ENCODE assay signal across 9 cellular contexts in genomic region chr15:84685304-84685703, GRCh38. TPM values are rescaled to one million over a fixed set of nuclear protein-coding genes. Genes with fewer than 3 reads are reported as not detected.
DNase-seq lines count a peak whose midpoint lies in the region; ATAC-seq and TF ChIP-seq lines count a peak whose summit lies in the region.
"Had no signal": no experiment of that assay in that cellular context is flagged by ENCODE, and none has a peak within 500 bp of the region (broad histone marks: within the 10 kb centered on the region; RNA-seq: fewer than 3 reads in every experiment).

No MANE protein-coding gene starts in this region.

- H3K4me3 ChIP-seq in SK-N-SH (ENCODE audit: low read depth in 2 of 2, low read length in 1 of 2) (no peak overlapping the region), aorta (ENCODE audit: low read length in 2 of 2) (no peak overlapping the region)

- CTCF ChIA-PET in SK-N-SH (lab: Yijun Ruan, JAX) = no interaction called here

- WGBS in SK-N-SH (ENCODE audit: low lambda C conversion rate) = 31% methylated on average over 5 of the region's 5 CpGs
- WGBS in aorta, 2 donors = 73 to 77% methylated on average over 5 of the region's 5 CpGs

- ATAC-seq in activated naive CD8-positive, alpha-beta T cell treated with anti-CD3 and anti-CD28 coated beads, Interleukin-2, amount 50 U/mL, for 24 hours = no peak
- ATAC-seq in aorta (ENCODE audit: low FRiP score) (no peak), GM18861 (IDR thresholded peaks at IDR 0.05; ENCODE audit: unreplicated experiment) (no peak), HG02870 (IDR thresholded peaks at IDR 0.05; ENCODE audit: unreplicated experiment) (no peak)
- ATAC-seq: activated CD8-positive, alpha-beta memory T cell treated with anti-CD3 and anti-CD28 coated beads, Interleukin-2, amount 10 ng/mL, durations not matched to agents 7 days and 5 days had no signal

- intact Hi-C loops in aorta (cut with DNase I) = no loop called here

- peaks cover 35% of the 10 kb centered on the region for H3F3A ChIP-seq in SK-N-SH (replicated peaks; ENCODE audit: insufficient read depth)

- no peak overlapping the region for H3K9ac ChIP-seq in SK-N-SH

- H3K36me3 Mint-ChIP-seq in activated naive CD8-positive, alpha-beta T cell treated with anti-CD3 and anti-CD28 coated beads for 36 hours = peaks cover 24% of the 10 kb centered on the region
- H3K36me3 Mint-ChIP-seq in activated naive CD8-positive, alpha-beta T cell treated with anti-CD3 and anti-CD28 coated beads, Interleukin-2, amount 50 U/mL, for 24 hours (ENCODE audit: low read depth) = peaks cover 39% of the 10 kb centered on the region

- peaks cover 4% of the 10 kb centered on the region; the same call in 1 of the 2 replicates for H4K20me1 ChIP-seq in SK-N-SH (ENCODE audit: insufficient read depth)

- H3K4me3 Mint-ChIP-seq in activated naive CD8-positive, alpha-beta T cell treated with anti-CD3 and anti-CD28 coated beads for 36 hours = no peak overlapping the region
- no peak overlapping the region for H3K4me3 Mint-ChIP-seq in activated naive CD8-positive, alpha-beta T cell treated with anti-CD3 and anti-CD28 coated beads, Interleukin-2, amount 50 U/mL, for 24 hours
- H3K4me3 Mint-ChIP-seq: activated CD8-positive, alpha-beta memory T cell treated with anti-CD3 and anti-CD28 coated beads, Interleukin-2, amount 10 ng/mL, durations not matched to agents 7 days and 5 days had no signal

- H3K36me3 ChIP-seq in SK-N-SH (replicated peaks in 1 of 2; ENCODE audit: control insufficient read depth in 1 of 2, insufficient read depth in 2 of 2, low read length in 1 of 2) = peaks cover 15 to 81% of the 10 kb centered on the region in 2 experiments
- H3K36me3 ChIP-seq in aorta (ENCODE audit: control insufficient read depth in 1 of 2, insufficient read depth in 2 of 2, low read length in 1 of 2) = peaks cover 0 to 3% of the 10 kb centered on the region in 2 donors

- peak overlapping the region; percentile 12 for H3K27ac Mint-ChIP-seq in activated naive CD8-positive, alpha-beta T cell treated with anti-CD3 and anti-CD28 coated beads for 36 hours
- no peak overlapping the region for H3K27ac Mint-ChIP-seq in activated naive CD8-positive, alpha-beta T cell treated with anti-CD3 and anti-CD28 coated beads, Interleukin-2, amount 50 U/mL, for 24 hours
- H3K27ac Mint-ChIP-seq: activated CD8-positive, alpha-beta memory T cell treated with anti-CD3 and anti-CD28 coated beads, Interleukin-2, amount 10 ng/mL, durations not matched to agents 7 days and 5 days had no signal

- H3K4me1 ChIP-seq in SK-N-SH (ENCODE audit: control insufficient read depth in 1 of 2, insufficient read depth in 2 of 2, low read depth in 1 of 2, low read length in 1 of 2) (peaks cover 0 to 4% of the 10 kb centered on the region in 2 experiments; a peak in 1 of 4 replicates), aorta (ENCODE audit: control insufficient read depth in 1 of 2, insufficient read depth in 2 of 2, low read length in 2 of 2) (no peaks in the 10 kb centered on the region)

- H3K4me2 ChIP-seq in SK-N-SH = no peak overlapping the region

- DNase-seq in activated naive CD8-positive, alpha-beta T cell treated with anti-CD3 and anti-CD28 coated beads for 36 hours = no peak
- DNase-seq in activated naive CD8-positive, alpha-beta T cell treated with anti-CD3 and anti-CD28 coated beads, Interleukin-2, amount 50 U/mL, for 24 hours = no peak
- DNase-seq in SK-N-SH = no peak
- peak; percentile 78 for DNase-seq in glomerular visceral epithelial cell (ENCODE audit: extremely low spot score)
- DNase-seq in aorta = peak; percentile 73 to 79
- no peak for DNase-seq in epidermal melanocyte (ENCODE audit: insufficient read length, low spot score)
- DNase-seq: activated CD8-positive, alpha-beta memory T cell treated with anti-CD3 and anti-CD28 coated beads, Interleukin-2, amount 10 ng/mL, durations not matched to agents 7 days and 5 days had no signal

- no peak overlapping the region for H2AFZ ChIP-seq in SK-N-SH (ENCODE audit: low read depth)

- H3K27me3 ChIP-seq in SK-N-SH (ENCODE audit: insufficient read depth) (no peaks in the 10 kb centered on the region), aorta (ENCODE audit: control insufficient read depth in 1 of 2, insufficient read depth in 2 of 2, low read length in 1 of 2) (no peaks in the 10 kb centered on the region)

- H3K9me3 ChIP-seq in SK-N-SH = no peaks in the 10 kb centered on the region
- no peaks in the 10 kb centered on the region for H3K9me3 ChIP-seq in aorta (ENCODE audit: control insufficient read depth, low read length)

- POLR2A ChIA-PET in SK-N-SH (lab: Yijun Ruan, JAX) = no interaction called here

- no peaks in the 10 kb centered on the region for H3K9me3 Mint-ChIP-seq in activated naive CD8-positive, alpha-beta T cell treated with anti-CD3 and anti-CD28 coated beads for 36 hours
- H3K9me3 Mint-ChIP-seq in activated naive CD8-positive, alpha-beta T cell treated with anti-CD3 and anti-CD28 coated beads, Interleukin-2, amount 50 U/mL, for 24 hours = peaks cover 3% of the 10 kb centered on the region

- H3K27me3 Mint-ChIP-seq in activated naive CD8-positive, alpha-beta T cell treated with anti-CD3 and anti-CD28 coated beads for 36 hours = no peaks in the 10 kb centered on the region
- H3K27me3 Mint-ChIP-seq in activated naive CD8-positive, alpha-beta T cell treated with anti-CD3 and anti-CD28 coated beads, Interleukin-2, amount 50 U/mL, for 24 hours = no peaks in the 10 kb centered on the region
- H3K27me3 Mint-ChIP-seq: activated CD8-positive, alpha-beta memory T cell treated with anti-CD3 and anti-CD28 coated beads, Interleukin-2, amount 10 ng/mL, durations not matched to agents 7 days and 5 days had no signal

- no peak for TF ChIP-seq EP300 in SK-N-SH (IDR thresholded peaks at IDR 0.05; ENCODE audit: borderline replicate concordance in 1 of 2, low read depth in 1 of 2, low read length in 1 of 2)

- TF ChIP-seq RAD21 in SK-N-SH (IDR thresholded peaks at IDR 0.05; ENCODE audit: low read length) = no peak

- no peaks in the 10 kb centered on the region for H3K9me2 ChIP-seq in SK-N-SH

- peaks cover 6% of the 10 kb centered on the region for H3K4me1 Mint-ChIP-seq in activated naive CD8-positive, alpha-beta T cell treated with anti-CD3 and anti-CD28 coated beads for 36 hours
- H3K4me1 Mint-ChIP-seq in activated naive CD8-positive, alpha-beta T cell treated with anti-CD3 and anti-CD28 coated beads, Interleukin-2, amount 50 U/mL, for 24 hours = peaks cover 38% of the 10 kb centered on the region

- TF ChIP-seq CTCF in SK-N-SH (IDR thresholded peaks at IDR 0.05) = no peak

- peak overlapping the region in 1 of 2 experiments; percentile 56; a peak in 2 of 4 replicates for H3K27ac ChIP-seq in SK-N-SH (ENCODE audit: low read depth in 2 of 2, low read length in 1 of 2)
- H3K27ac ChIP-seq in aorta (ENCODE audit: low read depth in 1 of 2, low read length in 2 of 2) = no peak overlapping the region

- peaks cover 72% of the 10 kb centered on the region for H3K79me2 ChIP-seq in SK-N-SH (ENCODE audit: insufficient read depth)

TF ChIP-seq in SK-N-SH, 30 proteins besides CTCF, POLR2A, EP300 and RAD21 (continues in another document):
- TF ChIP-seq JUND (IDR thresholded peaks at IDR 0.05) = peak; percentile 78
- TF ChIP-seq FOSL2 (IDR thresholded peaks at IDR 0.05; ENCODE audit: borderline replicate concordance, low read depth) = peak; percentile 80
- no peak for TF ChIP-seq TAF1 (IDR thresholded peaks at IDR 0.05; ENCODE audit: borderline replicate concordance, low read depth, low read length)
- TF ChIP-seq CHD2 (IDR thresholded peaks at IDR 0.05; ENCODE audit: low read length, partially characterized antibody) = no peak
- TF ChIP-seq TCF12 (IDR thresholded peaks at IDR 0.05) = peak; percentile 39
- TF ChIP-seq, protein P1, sequence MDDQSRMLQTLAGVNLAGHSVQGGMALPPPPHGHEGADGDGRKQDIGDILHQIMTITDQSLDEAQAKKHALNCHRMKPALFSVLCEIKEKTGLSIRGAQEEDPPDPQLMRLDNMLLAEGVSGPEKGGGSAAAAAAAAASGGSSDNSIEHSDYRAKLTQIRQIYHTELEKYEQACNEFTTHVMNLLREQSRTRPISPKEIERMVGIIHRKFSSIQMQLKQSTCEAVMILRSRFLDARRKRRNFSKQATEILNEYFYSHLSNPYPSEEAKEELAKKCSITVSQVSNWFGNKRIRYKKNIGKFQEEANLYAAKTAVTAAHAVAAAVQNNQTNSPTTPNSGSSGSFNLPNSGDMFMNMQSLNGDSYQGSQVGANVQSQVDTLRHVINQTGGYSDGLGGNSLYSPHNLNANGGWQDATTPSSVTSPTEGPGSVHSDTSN (IDR thresholded peaks at IDR 0.05) = peak; percentile 80
- no peak for TF ChIP-seq RCOR1 (IDR thresholded peaks at IDR 0.05; ENCODE audit: low read length)
- TF ChIP-seq, protein P2, sequence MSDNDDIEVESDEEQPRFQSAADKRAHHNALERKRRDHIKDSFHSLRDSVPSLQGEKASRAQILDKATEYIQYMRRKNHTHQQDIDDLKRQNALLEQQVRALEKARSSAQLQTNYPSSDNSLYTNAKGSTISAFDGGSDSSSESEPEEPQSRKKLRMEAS (IDR thresholded peaks at IDR 0.05; ENCODE audit: low read depth) = 0 out of 2 replicates have a peak, but pooled peaks have one; percentile 18
- no peak for TF ChIP-seq FOXJ3 (CRISPR knock-in tag; IDR thresholded peaks at IDR 0.05)
- no peak for TF ChIP-seq MEF2A (IDR thresholded peaks at IDR 0.05; ENCODE audit: borderline replicate concordance, low read depth)

RNA-seq across cellular contexts. Expression of gene NMB, which starts 27.3 kb away (rescaled TPM):
- total RNA-seq in activated naive CD8-positive, alpha-beta T cell treated with anti-CD3 and anti-CD28 coated beads for 36 hours = 1 to 10 TPM; 2.6 TPM
- polyA plus RNA-seq in SK-N-SH (2012; rRNA removed) (5.3 and 6.5 TPM in 2 replicates), aorta (1 to 10 TPM; 3.8 to 4.3 TPM)
- polyA plus RNA-seq in SK-N-SH (2012; cell fraction: cytosol; rRNA removed) = 4.3 and 5.8 TPM in 2 replicates
- polyA plus RNA-seq in SK-N-SH (2012; cell fraction: nucleus; rRNA removed) = 4.1 and 4.6 TPM in 2 replicates
- 10 to 100 TPM in 1 of 2 donors, 1 to 10 TPM in 1; 5.2 to 12.5 TPM for total RNA-seq in aorta

RNA-seq across cellular contexts. Expression of gene SEC11A, which starts 30.6 kb away (rescaled TPM):
- total RNA-seq in activated naive CD8-positive, alpha-beta T cell treated with anti-CD3 and anti-CD28 coated beads for 36 hours = 10 to 100 TPM; 89.3 to 93.5 TPM
- polyA plus RNA-seq in SK-N-SH (2012; rRNA removed) = 107 and 134 TPM in 2 replicates
- 179 and 266 TPM in 2 replicates for polyA plus RNA-seq in SK-N-SH (2012; cell fraction: cytosol; rRNA removed)
- polyA plus RNA-seq in SK-N-SH (2012; cell fraction: nucleus; rRNA removed) = 16.4 and 38.3 TPM in 2 replicates
- total RNA-seq in aorta = 100 to 1,000 TPM in 1 of 2 donors, 10 to 100 TPM in 1; 99.3 to 115 TPM
- polyA plus RNA-seq in aorta = 100 to 1,000 TPM; 193 to 327 TPM

RNA-seq across cellular contexts. Expression of gene WDR73, which starts 31.2 kb away (rescaled TPM):
- total RNA-seq in activated naive CD8-positive, alpha-beta T cell treated with anti-CD3 and anti-CD28 coated beads for 36 hours = 10 to 100 TPM; 22.1 to 26.3 TPM
- polyA plus RNA-seq in SK-N-SH (2012; rRNA removed) (32.9 and 49.6 TPM in 2 replicates), aorta (10 to 100 TPM in 1 of 2 donors, 1 to 10 TPM in 1; 4.9 to 47.0 TPM)
- polyA plus RNA-seq in SK-N-SH (2012; cell fraction: cytosol; rRNA removed) = 13.6 and 16.8 TPM in 2 replicates
- 178 and 185 TPM in 2 replicates for polyA plus RNA-seq in SK-N-SH (2012; cell fraction: nucleus; rRNA removed)
- total RNA-seq in aorta = 10 to 100 TPM; 19.5 to 27.3 TPM

Comparison
In these comparisons a context has a peak if more than half of its experiments do, and no peak if none do; other contexts are left out.
1. DNase-seq: peak in glomerular visceral epithelial cell (single experiment) and aorta (2 of 2); none in activated naive CD8-positive, alpha-beta T cell treated with anti-CD3 and anti-CD28 coated beads for 36 hours (single experiment), activated naive CD8-positive, alpha-beta T cell treated with anti-CD3 and anti-CD28 coated beads, Interleukin-2, amount 50 U/mL, for 24 hours (single experiment), SK-N-SH (single experiment) and epidermal melanocyte (single experiment).